Comparison of ENCODE assay signal across 13 cellular contexts in the genomic region with DNA sequence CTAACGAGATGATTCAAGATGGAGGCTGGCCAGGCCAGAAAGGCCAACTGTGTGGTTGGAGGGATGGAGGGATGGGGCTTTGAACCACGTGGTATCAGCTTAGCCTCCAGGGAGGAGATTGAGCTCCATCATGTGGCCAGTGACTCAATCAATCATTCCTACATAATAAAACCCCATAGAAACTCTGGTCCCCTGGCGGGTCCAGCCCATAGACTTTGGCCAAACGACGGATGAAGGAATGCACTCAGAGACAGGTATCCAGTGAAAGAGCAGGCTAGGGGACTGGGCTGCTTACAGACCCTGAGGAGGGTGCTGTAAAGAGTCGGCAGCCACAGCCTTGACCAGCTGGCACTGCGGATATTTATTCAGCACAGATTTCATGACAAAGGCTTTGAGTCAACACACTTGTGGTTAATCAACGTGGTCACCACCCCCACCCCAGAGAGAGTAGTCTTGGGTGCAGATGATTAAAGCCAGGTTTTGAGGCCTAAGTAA.
DNase-seq lines count a peak whose midpoint lies in the region; ATAC-seq, FAIRE-seq and TF ChIP-seq lines count a peak whose summit lies in the region.
"Had no signal": no experiment of that assay in that cellular context is flagged by ENCODE, and none has a peak within 500 bp of the region (broad histone marks: within the 10 kb centered on the region; RNA-seq: fewer than 3 reads in every experiment).

No MANE protein-coding gene starts in this region.

- WGBS in small intestine, 3 donors, result 41 to 73% (median 61%) methylated on average over 8 of the region's 8 CpGs

- intact Hi-C loops in activated CD8-positive, alpha-beta T cell treated with anti-CD3 and anti-CD28 coated beads for 36 hours (cut with micrococcal nuclease), result no loop called here
- intact Hi-C loops in OCI-LY7 (cut with micrococcal nuclease; ENCODE audit: unreplicated experiment), result no loop called here
- intact Hi-C loops in naive thymus-derived CD4-positive, alpha-beta T cell (cut with micrococcal nuclease), result loop anchor here (5.0 to 10.0 kb wide), 3 partner anchors 37 to 107 kb away; no protein-coding TSS in a partner anchor

- H3K79me2 ChIP-seq in OCI-LY7 (ENCODE audit: insufficient read depth, low read depth, low read length), result no peaks in the 10 kb centered on the region

- no peak overlapping the region for H3K4me3 Mint-ChIP-seq in activated CD8-positive, alpha-beta T cell treated with anti-CD3 and anti-CD28 coated beads for 36 hours
- H3K4me3 Mint-ChIP-seq in activated CD8-positive, alpha-beta T cell treated with anti-CD3 and anti-CD28 coated beads, Interleukin-2, amount 10 ng/mL, durations not matched to agents 7 days and 5 days, result no peak overlapping the region
- H3K4me3 Mint-ChIP-seq in naive thymus-derived CD4-positive, alpha-beta T cell, result no peak overlapping the region
- no peak overlapping the region for H3K4me3 Mint-ChIP-seq in HFFc6
- H3K4me3 Mint-ChIP-seq: activated B cell treated with CpG ODN at 0.5 μM for 24 hours, natural killer cell had no signal

- H4K20me1 ChIP-seq in OCI-LY7 (ENCODE audit: insufficient read depth, low read length), result no peaks in the 10 kb centered on the region

- peaks cover 24% of the 10 kb centered on the region for H3K4me1 Mint-ChIP-seq in activated CD8-positive, alpha-beta T cell treated with anti-CD3 and anti-CD28 coated beads for 36 hours (ENCODE audit: low read depth)
- H3K4me1 Mint-ChIP-seq in activated CD8-positive, alpha-beta T cell treated with anti-CD3 and anti-CD28 coated beads, Interleukin-2, amount 10 ng/mL, durations not matched to agents 7 days and 5 days (ENCODE audit: low read depth), result peaks cover 34% of the 10 kb centered on the region
- H3K4me1 Mint-ChIP-seq in naive thymus-derived CD4-positive, alpha-beta T cell, result peaks cover 0 to 31% (median 28%) of the 10 kb centered on the region in 7 donors
- no peaks in the 10 kb centered on the region for H3K4me1 Mint-ChIP-seq in HFFc6 (ENCODE audit: low read depth)
- H3K4me1 Mint-ChIP-seq: activated B cell treated with CpG ODN at 0.5 μM for 24 hours had no signal

- no peak overlapping the region for H3K4me3 ChIP-seq in OCI-LY7 (ENCODE audit: low read depth, low read length, poor library complexity, severe bottlenecking)
- H3K4me3 ChIP-seq in small intestine (ENCODE audit: low read depth in 1 of 2, low read length in 2 of 2), result no peak overlapping the region
- no peak overlapping the region for H3K4me3 ChIP-seq in naive thymus-derived CD4-positive, alpha-beta T cell (ENCODE audit: low read length)

- peak; percentile 55 for DNase-seq in activated CD8-positive, alpha-beta T cell treated with anti-CD3 and anti-CD28 coated beads for 36 hours
- no peak for DNase-seq in activated CD8-positive, alpha-beta T cell treated with anti-CD3 and anti-CD28 coated beads, Interleukin-2, amount 10 ng/mL, durations not matched to agents 7 days and 5 days
- DNase-seq in OCI-LY7 (ENCODE audit: low spot score) (peak; percentile 56), dermis microvascular lymphatic vessel endothelial cell (ENCODE audit: low read depth in 2 of 2) (peak; percentile 7 to 9), small intestine (peak; percentile 4), medulla oblongata (ENCODE audit: extremely low spot score) (no peak), HFFc6 (no peak)
- no peak for DNase-seq in naive thymus-derived CD4-positive, alpha-beta T cell
- DNase-seq: activated B cell treated with CpG ODN at 0.5 μM for 24 hours; activated naive CD4-positive, alpha-beta T cell treated with anti-CD3 and anti-CD28 coated beads, Interleukin-2, amount 50 U/mL, for 16 hours; natural killer cell; NCI-H187 treated with DMSO at 0.1 percent for 48 hours had no signal

- no peaks in the 10 kb centered on the region for H3K27me3 ChIP-seq in small intestine (ENCODE audit: control insufficient read depth in 2 of 2, insufficient read depth in 2 of 2, low read length in 2 of 2)
- H3K27me3 ChIP-seq in naive thymus-derived CD4-positive, alpha-beta T cell (ENCODE audit: control insufficient read depth in 2 of 2, insufficient read depth in 2 of 2, low read length in 2 of 2), result no peaks in the 10 kb centered on the region

- no peak for FAIRE-seq in small intestine (lab: Jason Lieb, UNC)

- H2AFZ ChIP-seq in OCI-LY7 (ENCODE audit: low read length), result peak overlapping the region; percentile 58; the same call in 1 of the 2 replicates

- no peaks in the 10 kb centered on the region for H3K36me3 Mint-ChIP-seq in activated CD8-positive, alpha-beta T cell treated with anti-CD3 and anti-CD28 coated beads for 36 hours (ENCODE audit: low read depth)
- H3K36me3 Mint-ChIP-seq in activated CD8-positive, alpha-beta T cell treated with anti-CD3 and anti-CD28 coated beads, Interleukin-2, amount 10 ng/mL, durations not matched to agents 7 days and 5 days (ENCODE audit: low read depth), result no peaks in the 10 kb centered on the region
- H3K36me3 Mint-ChIP-seq in naive thymus-derived CD4-positive, alpha-beta T cell, result peaks cover 0 to 3% (median 0%) of the 10 kb centered on the region in 5 donors
- no peaks in the 10 kb centered on the region for H3K36me3 Mint-ChIP-seq in HFFc6 (ENCODE audit: low read depth)
- H3K36me3 Mint-ChIP-seq: natural killer cell had no signal

- no peaks in the 10 kb centered on the region for H3K4me1 ChIP-seq in OCI-LY7 (ENCODE audit: insufficient read depth, low read length, poor library complexity, severe bottlenecking)
- H3K4me1 ChIP-seq in small intestine (ENCODE audit: control insufficient read depth in 2 of 2, insufficient read depth in 1 of 2, low read depth in 1 of 2, low read length in 1 of 2), result no peaks in the 10 kb centered on the region
- peaks cover 10 to 18% of the 10 kb centered on the region in 2 donors for H3K4me1 ChIP-seq in naive thymus-derived CD4-positive, alpha-beta T cell (ENCODE audit: control insufficient read depth in 2 of 2, insufficient read depth in 2 of 2, low read length in 2 of 2)

- ATAC-seq in activated CD8-positive, alpha-beta T cell treated with anti-CD3 and anti-CD28 coated beads for 36 hours, result no peak
- ATAC-seq in activated CD8-positive, alpha-beta T cell treated with anti-CD3 and anti-CD28 coated beads, Interleukin-2, amount 10 ng/mL, durations not matched to agents 7 days and 5 days, result no peak
- ATAC-seq in naive thymus-derived CD4-positive, alpha-beta T cell, result no peak
- ATAC-seq: natural killer cell, Panc1 had no signal

- CTCF ChIA-PET in activated CD8-positive, alpha-beta T cell treated with anti-CD3 and anti-CD28 coated beads for 36 hours (lab: Charles Lee), result interaction anchor here (0.8 to 2.0 kb wide), 6 partner anchors 12 to 370 kb away, joined by 3 to 7 read pairs (median 4); no protein-coding TSS in a partner anchor
- CTCF ChIA-PET in activated CD8-positive, alpha-beta T cell treated with anti-CD3 and anti-CD28 coated beads, Interleukin-2, amount 10 ng/mL, durations not matched to agents 7 days and 5 days (lab: Charles Lee), result interaction anchor here (0.7 to 1.9 kb wide), 8 partner anchors 12 to 130 kb away, joined by 3 to 12 read pairs (median 4); no protein-coding TSS in a partner anchor
- CTCF ChIA-PET in OCI-LY7 (lab: Charles Lee; ENCODE audit: unreplicated experiment), result no interaction called here
- CTCF ChIA-PET in naive thymus-derived CD4-positive, alpha-beta T cell (lab: Charles Lee), result interaction anchor here (1.9 kb wide), 1 partner anchor 107 kb away, joined by 7 read pairs; no protein-coding TSS in a partner anchor

- TF ChIP-seq CTCF in activated CD8-positive, alpha-beta T cell treated with anti-CD3 and anti-CD28 coated beads for 36 hours (IDR thresholded peaks at IDR 0.05), result no peak
- TF ChIP-seq CTCF in OCI-LY7 (conservative IDR thresholded peaks at IDR 0.05; ENCODE audit: low read length) (peak; percentile 65), HFFc6 (IDR thresholded peaks at IDR 0.05) (no peak)

- POLR2A ChIA-PET in activated CD8-positive, alpha-beta T cell treated with anti-CD3 and anti-CD28 coated beads for 36 hours (lab: Charles Lee), result interaction anchor here (0.7 to 1.2 kb wide), 2 partner anchors 8 to 267 kb away, joined by 3 to 4 read pairs; no protein-coding TSS in a partner anchor
- POLR2A ChIA-PET in activated CD8-positive, alpha-beta T cell treated with anti-CD3 and anti-CD28 coated beads, Interleukin-2, amount 10 ng/mL, durations not matched to agents 7 days and 5 days (lab: Charles Lee), result interaction anchor here (0.5 to 1.8 kb wide), 3 partner anchors 17 to 309 kb away, joined by 3 to 6 read pairs (median 5); partner anchors contain the start of gene TNRC6C
- POLR2A ChIA-PET in OCI-LY7 (lab: Charles Lee), result interaction anchor here (0.6 kb wide), 2 partner anchors 311 to 965 kb away, joined by 4 to 6 read pairs; no protein-coding TSS in a partner anchor
- POLR2A ChIA-PET in naive thymus-derived CD4-positive, alpha-beta T cell (lab: Charles Lee), result no interaction called here

- no peaks in the 10 kb centered on the region for H3K27me3 Mint-ChIP-seq in activated CD8-positive, alpha-beta T cell treated with anti-CD3 and anti-CD28 coated beads for 36 hours
- H3K27me3 Mint-ChIP-seq in activated CD8-positive, alpha-beta T cell treated with anti-CD3 and anti-CD28 coated beads, Interleukin-2, amount 10 ng/mL, durations not matched to agents 7 days and 5 days (ENCODE audit: low read depth), result no peaks in the 10 kb centered on the region
- H3K27me3 Mint-ChIP-seq in naive thymus-derived CD4-positive, alpha-beta T cell, result peaks cover 0 to 1% (median 0%) of the 10 kb centered on the region in 5 donors
- H3K27me3 Mint-ChIP-seq in HFFc6 (ENCODE audit: insufficient read depth), result peaks cover 23% of the 10 kb centered on the region

- H3K9me3 ChIP-seq in OCI-LY7 (ENCODE audit: low read length) (no peaks in the 10 kb centered on the region), small intestine (ENCODE audit: control insufficient read depth, low read depth) (no peaks in the 10 kb centered on the region)
- H3K9me3 ChIP-seq in naive thymus-derived CD4-positive, alpha-beta T cell (ENCODE audit: control insufficient read depth in 2 of 3, low read length in 3 of 3), result no peaks in the 10 kb centered on the region

- H3K4me2 ChIP-seq in OCI-LY7 (ENCODE audit: low read length), result no peak overlapping the region

- no peak overlapping the region for H3K27ac Mint-ChIP-seq in activated CD8-positive, alpha-beta T cell treated with anti-CD3 and anti-CD28 coated beads for 36 hours
- H3K27ac Mint-ChIP-seq in activated CD8-positive, alpha-beta T cell treated with anti-CD3 and anti-CD28 coated beads, Interleukin-2, amount 10 ng/mL, durations not matched to agents 7 days and 5 days, result no peak overlapping the region
- H3K27ac Mint-ChIP-seq in naive thymus-derived CD4-positive, alpha-beta T cell, result peak overlapping the region in 1 of 9 donors; percentile 85
- H3K27ac Mint-ChIP-seq in HFFc6, result no peak overlapping the region
- H3K27ac Mint-ChIP-seq: activated B cell treated with CpG ODN at 0.5 μM for 24 hours, natural killer cell had no signal

- no peaks in the 10 kb centered on the region for H3K9me2 ChIP-seq in OCI-LY7 (ENCODE audit: insufficient read depth, low read length)

- no peaks in the 10 kb centered on the region for H3K36me3 ChIP-seq in OCI-LY7 (ENCODE audit: insufficient read depth, low read length)
- H3K36me3 ChIP-seq in small intestine (ENCODE audit: control insufficient read depth in 2 of 2, insufficient read depth in 2 of 2, low read length in 2 of 2), result no peaks in the 10 kb centered on the region
- no peaks in the 10 kb centered on the region for H3K36me3 ChIP-seq in naive thymus-derived CD4-positive, alpha-beta T cell (ENCODE audit: control insufficient read depth in 2 of 3, insufficient read depth in 3 of 3, low read length in 3 of 3)

- H3K27ac ChIP-seq in OCI-LY7 (ENCODE audit: low read depth, low read length, poor library complexity, severe bottlenecking) (no peak overlapping the region), small intestine (ENCODE audit: low read depth in 1 of 2, low read length in 1 of 2) (no peak overlapping the region)
- H3K27ac ChIP-seq in naive thymus-derived CD4-positive, alpha-beta T cell (ENCODE audit: low read depth, low read length), result no peak overlapping the region

- H3K9me3 Mint-ChIP-seq in activated CD8-positive, alpha-beta T cell treated with anti-CD3 and anti-CD28 coated beads for 36 hours, result no peaks in the 10 kb centered on the region
- H3K9me3 Mint-ChIP-seq in activated CD8-positive, alpha-beta T cell treated with anti-CD3 and anti-CD28 coated beads, Interleukin-2, amount 10 ng/mL, durations not matched to agents 7 days and 5 days (ENCODE audit: insufficient read depth), result no peaks in the 10 kb centered on the region
- H3K9me3 Mint-ChIP-seq in naive thymus-derived CD4-positive, alpha-beta T cell, result peaks cover 0 to 4% (median 0%) of the 10 kb centered on the region in 11 donors
- H3K9me3 Mint-ChIP-seq in HFFc6, result peaks cover 4% of the 10 kb centered on the region; the same call in 1 of the 2 replicates
- H3K9me3 Mint-ChIP-seq: activated B cell treated with CpG ODN at 0.5 μM for 24 hours, natural killer cell had no signal

- no TSS peak for BruUV-seq in OCI-LY7 (replicated peaks; lab: Mats Ljungman, UMichigan)

Comparison
In these comparisons a context has a peak if more than half of its experiments do, and no peak if none do; other contexts are left out.
1. DNase-seq: peak in activated CD8-positive, alpha-beta T cell treated with anti-CD3 and anti-CD28 coated beads for 36 hours (single experiment), OCI-LY7 (single experiment), dermis microvascular lymphatic vessel endothelial cell (2 of 2) and small intestine (single experiment); none in activated CD8-positive, alpha-beta T cell treated with anti-CD3 and anti-CD28 coated beads, Interleukin-2, amount 10 ng/mL, durations not matched to agents 7 days and 5 days (single experiment), medulla oblongata (single experiment), naive thymus-derived CD4-positive, alpha-beta T cell (0 of 9) and HFFc6 (single experiment).
2. intact Hi-C loops: an anchor here in naive thymus-derived CD4-positive, alpha-beta T cell (5.0 to 10.0 kb wide); none called in activated CD8-positive, alpha-beta T cell treated with anti-CD3 and anti-CD28 coated beads for 36 hours and OCI-LY7.